ENCODE assay signal across 1 cellular context in the genomic region with DNA sequence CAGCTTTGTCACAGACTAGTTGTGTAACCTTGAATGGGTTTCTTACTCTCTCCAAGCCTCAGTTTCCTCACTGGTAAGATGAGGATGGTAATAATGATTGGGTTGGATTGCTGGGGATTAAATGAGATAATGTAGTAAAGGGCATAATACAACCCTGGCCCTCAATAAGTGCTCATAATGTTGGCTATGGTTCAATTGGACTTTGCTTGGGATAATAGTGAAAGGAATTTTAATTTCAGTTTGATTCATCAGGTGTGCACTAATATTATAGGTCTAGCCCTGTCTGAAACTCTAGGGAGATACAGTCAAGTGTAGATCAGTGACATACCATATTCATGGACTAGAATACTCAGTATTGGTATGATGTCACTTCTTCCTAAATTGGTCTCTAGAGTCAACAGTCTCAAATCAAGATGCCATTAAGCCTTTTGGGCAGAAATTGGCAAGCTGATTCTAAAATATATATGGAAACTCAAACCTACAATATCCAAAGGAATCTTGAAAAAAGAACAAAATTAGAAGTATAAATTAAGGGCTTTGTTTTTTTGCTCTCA.
TF ChIP-seq lines count a peak whose summit lies in the region.

No MANE protein-coding gene starts in this region.

TF ChIP-seq in endothelial cell of umbilical vein, 7 proteins besides CTCF, POLR2A, EP300 and RAD21:
- no peak for TF ChIP-seq FOS (IDR thresholded peaks at IDR 0.05; ENCODE audit: borderline replicate concordance, insufficient read depth, low read length)
- TF ChIP-seq JUN (IDR thresholded peaks at IDR 0.05; ENCODE audit: borderline replicate concordance, insufficient read depth, insufficient read length, low read depth) = no peak
- no peak for TF ChIP-seq POLR2AphosphoS5 (IDR thresholded peaks at IDR 0.05; ENCODE audit: insufficient read depth, low read depth, low read length)
- TF ChIP-seq EZH2 (IDR thresholded peaks at IDR 0.05; ENCODE audit: borderline replicate concordance, low read depth, low read length, severe bottlenecking) = no peak
- TF ChIP-seq, protein P1, sequence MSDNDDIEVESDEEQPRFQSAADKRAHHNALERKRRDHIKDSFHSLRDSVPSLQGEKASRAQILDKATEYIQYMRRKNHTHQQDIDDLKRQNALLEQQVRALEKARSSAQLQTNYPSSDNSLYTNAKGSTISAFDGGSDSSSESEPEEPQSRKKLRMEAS (IDR thresholded peaks at IDR 0.05; ENCODE audit: insufficient read depth, insufficient read length) = no peak
- TF ChIP-seq MYC (IDR thresholded peaks at IDR 0.05; ENCODE audit: low read depth, low read length) = no peak
- TF ChIP-seq GATA2 (IDR thresholded peaks at IDR 0.05; ENCODE audit: insufficient read depth, insufficient read length, low read depth, low read length) = no peak
TF ChIP-seq in endothelial cell of umbilical vein: peak in this region for 0.
